ENCODE assay signal across 25 cellular contexts in the genomic region with DNA sequence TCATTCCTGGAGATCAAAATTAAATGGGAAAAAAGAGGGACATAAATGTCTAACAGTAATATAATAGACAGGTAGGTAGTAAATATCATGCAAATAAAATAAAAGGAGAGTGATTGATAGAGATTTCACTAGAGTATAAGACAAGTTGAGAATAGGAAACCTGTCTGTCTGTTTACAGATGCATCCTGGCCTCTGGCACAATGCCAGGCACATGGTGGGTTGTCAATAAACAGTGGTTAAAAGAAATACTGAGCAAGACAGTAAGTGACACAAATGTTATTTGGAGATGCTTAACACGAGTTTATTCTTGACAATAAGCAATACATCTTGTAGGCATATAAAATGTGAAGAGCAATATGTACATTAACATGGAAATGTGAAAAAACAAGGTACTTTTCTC. TPM values are rescaled to one million over a fixed set of nuclear protein-coding genes. Genes with fewer than 3 reads are reported as not detected.
DNase-seq lines count a peak whose midpoint lies in the region; ATAC-seq, FAIRE-seq and TF ChIP-seq lines count a peak whose summit lies in the region.
"Had no signal": no experiment of that assay in that cellular context is flagged by ENCODE, and none has a peak within 500 bp of the region (broad histone marks: within the 10 kb centered on the region; RNA-seq: fewer than 3 reads in every experiment).

No MANE protein-coding gene starts in this region.

- DNase-seq in NCI-H82 (lab: John Stamatoyannopoulos, UW) (peak; percentile 2), NCI-H82 treated with DMSO at 0.1 percent for 48 hours (lab: John Stamatoyannopoulos, UW; ENCODE audit: unreplicated experiment) (no peak), COLO668 (lab: John Stamatoyannopoulos, UW; ENCODE audit: unreplicated experiment) (peak; percentile 86), NCI-H345 treated with DMSO at 0.1 percent for 48 hours (lab: John Stamatoyannopoulos, UW; ENCODE audit: unreplicated experiment) (peak; percentile 56), HepG2 (ENCODE audit: low spot score) (no peak), HPDE6-E6E7 (ENCODE audit: extremely low spot score) (no peak)
- DNase-seq in CD4-positive, alpha-beta memory T cell: no peak
- DNase-seq: ACHN; activated naive CD8-positive, alpha-beta T cell treated with anti-CD3 and anti-CD28 coated beads for 36 hours; DND-41; effector CD4-positive, alpha-beta T cell; hypothalamus; islet precursor cell; naive B cell; NCI-H1092 treated with DMSO at 0.1 percent for 48 hours; stimulated activated CD4-positive, alpha-beta T cell treated with anti-CD3 and anti-CD28 coated beads, Interleukin-15, amount 100 ng/mL, for 24 hours; SW 1271 had no signal

- no peak overlapping the region for H3K9ac ChIP-seq in HepG2 (ENCODE audit: insufficient read depth, low read depth, low read length)

- BruUV-seq in HepG2 (replicated peaks; lab: Mats Ljungman, UMichigan): no TSS peak

- CTCF ChIA-PET in HepG2 (lab: Yijun Ruan, JAX; ENCODE audit: low intra/inter-chr PET ratio, low total read pairs): no interaction called here
- CTCF ChIA-PET in CD4-positive, alpha-beta memory T cell (lab: Charles Lee; ENCODE audit: partially characterized antibody): no interaction called here

- no peak for TF ChIP-seq RAD21 in HepG2 (CRISPR knock-in tag; IDR thresholded peaks at IDR 0.05)

- no peak for FAIRE-seq in HepG2 (lab: Jason Lieb, UNC)
- FAIRE-seq: H1 had no signal

- no peak overlapping the region for H3K4me2 ChIP-seq in HepG2 (ENCODE audit: low read depth, low read length)

- H3K27ac Mint-ChIP-seq in CD4-positive, alpha-beta memory T cell: peak overlapping the region in 3 of 7 donors; percentile 6 to 33 (median 14)
- H3K27ac Mint-ChIP-seq: activated naive CD8-positive, alpha-beta T cell treated with anti-CD3 and anti-CD28 coated beads for 36 hours had no signal

- no peak overlapping the region for H3K4me3 ChIP-seq in HepG2 (replicated peaks in 1 of 3; ENCODE audit: insufficient read depth in 1 of 3, low read depth in 2 of 3, low read length in 3 of 3)
- no peak overlapping the region for H3K4me3 ChIP-seq in CD4-positive, alpha-beta memory T cell (ENCODE audit: low read length in 2 of 2)
- H3K4me3 ChIP-seq: lung, right lobe of liver, vagina had no signal

- in situ Hi-C loops in HepG2 (cut with HindIII; ENCODE audit: extremely low pct_ligation_motif_present, low pct_unique_long_range_greater_than_20kb): no loop called here

- H3K9me3 Mint-ChIP-seq in CD4-positive, alpha-beta memory T cell: peaks cover 0 to 1% (median 0%) of the 10 kb centered on the region in 8 donors

- ATAC-seq in HepG2 (no peak), HG02623 (IDR thresholded peaks at IDR 0.05; ENCODE audit: unreplicated experiment) (no peak)
- ATAC-seq: activated CD4-positive, CD25-positive, alpha-beta regulatory T cell treated with anti-CD3 and anti-CD28 coated beads, Interleukin-2, amount 50 U/mL, for 24 hours; esophagus mucosa; right lobe of liver had no signal

- no peak for TF ChIP-seq POLR2A in HepG2 (IDR thresholded peaks at IDR 0.05; ENCODE audit: insufficient read depth in 1 of 2, low read depth in 2 of 2, low read length in 2 of 2)

- no peaks in the 10 kb centered on the region for H3K4me1 ChIP-seq in HepG2 (ENCODE audit: insufficient read depth, low read length)
- H3K4me1 ChIP-seq in CD4-positive, alpha-beta memory T cell (ENCODE audit: insufficient read depth, low read length): peaks cover 27% of the 10 kb centered on the region
- H3K4me1 ChIP-seq: right lobe of liver, vagina had no signal

- 82% methylated on average over 1 of the region's 1 CpG for WGBS in HepG2 (ENCODE audit: low lambda C conversion rate)

- TF ChIP-seq CTCF in HepG2 (CRISPR knock-in tag; IDR thresholded peaks at IDR 0.05): no peak

- H3K27me3 Mint-ChIP-seq in CD4-positive, alpha-beta memory T cell: no peaks in the 10 kb centered on the region
- H3K27me3 Mint-ChIP-seq: activated naive CD8-positive, alpha-beta T cell treated with anti-CD3 and anti-CD28 coated beads for 36 hours; naive B cell had no signal

- POLR2A ChIA-PET in HepG2 (lab: Yijun Ruan, JAX): no interaction called here
- POLR2A ChIA-PET in CD4-positive, alpha-beta memory T cell (lab: Charles Lee; ENCODE audit: partially characterized antibody): no interaction called here

- H3K9me3 ChIP-seq in HepG2 (ENCODE audit: low read length): no peaks in the 10 kb centered on the region
- H3K9me3 ChIP-seq in CD4-positive, alpha-beta memory T cell (ENCODE audit: control insufficient read depth in 1 of 2, low read length in 2 of 2): no peaks in the 10 kb centered on the region
- H3K9me3 ChIP-seq: right lobe of liver, vagina had no signal

- no peaks in the 10 kb centered on the region for H3K36me3 ChIP-seq in HepG2 (replicated peaks in 1 of 2; ENCODE audit: control insufficient read depth in 1 of 2, insufficient read depth in 2 of 2, low read length in 2 of 2)
- no peaks in the 10 kb centered on the region for H3K36me3 ChIP-seq in CD4-positive, alpha-beta memory T cell (ENCODE audit: insufficient read depth, low read length)
- H3K36me3 ChIP-seq: right lobe of liver, vagina had no signal

- TF ChIP-seq EP300 in HepG2 (IDR thresholded peaks at IDR 0.05; ENCODE audit: low read depth in 2 of 2, low read length in 2 of 2): no peak
- no peak for TF ChIP-seq EP300 in HepG2 (CRISPR knock-in tag; IDR thresholded peaks at IDR 0.05; ENCODE audit: borderline replicate concordance)

- H4K20me1 ChIP-seq in HepG2 (ENCODE audit: insufficient read depth, low read length): peaks cover 16% of the 10 kb centered on the region; the same call in 1 of the 2 replicates

- H3K27ac ChIP-seq in HepG2 (ENCODE audit: extremely low read length, insufficient read depth, low read length): no peak overlapping the region
- no peak overlapping the region for H3K27ac ChIP-seq in CD4-positive, alpha-beta memory T cell (ENCODE audit: low read depth, low read length)
- H3K27ac ChIP-seq: C4-2B, right lobe of liver, vagina had no signal

- peaks cover 30% of the 10 kb centered on the region for H3K79me2 ChIP-seq in HepG2 (ENCODE audit: insufficient read depth, low read length)

- peaks cover 28 to 76% (median 49%) of the 10 kb centered on the region in 4 donors for H3K4me1 Mint-ChIP-seq in CD4-positive, alpha-beta memory T cell

- no peak overlapping the region for H2AFZ ChIP-seq in HepG2 (ENCODE audit: low read length)

- no peaks in the 10 kb centered on the region; a peak in 1 of 5 replicates for H3K27me3 ChIP-seq in HepG2 (ENCODE audit: control insufficient read depth in 1 of 2, insufficient read depth in 2 of 2, low read length in 2 of 2)
- no peaks in the 10 kb centered on the region for H3K27me3 ChIP-seq in CD4-positive, alpha-beta memory T cell (ENCODE audit: insufficient read depth, low read length)
- H3K27me3 ChIP-seq: right lobe of liver, vagina had no signal

- intact Hi-C loops in HepG2 (cut with micrococcal nuclease; ENCODE audit: unreplicated experiment): no loop called here
- intact Hi-C loops in CD4-positive, alpha-beta memory T cell (cut with micrococcal nuclease): no loop called here

- H3K4me3 Mint-ChIP-seq in CD4-positive, alpha-beta memory T cell: peak overlapping the region in 1 of 8 donors; percentile 38
- H3K4me3 Mint-ChIP-seq: activated naive CD8-positive, alpha-beta T cell treated with anti-CD3 and anti-CD28 coated beads for 36 hours; naive B cell had no signal

- peaks cover 6 to 7% of the 10 kb centered on the region in 2 donors for H3K36me3 Mint-ChIP-seq in CD4-positive, alpha-beta memory T cell

TF ChIP-seq in HepG2, 621 proteins besides CTCF, POLR2A, EP300 and RAD21 (continues in another document):
- TF ChIP-seq RFXANK (CRISPR knock-in tag; IDR thresholded peaks at IDR 0.05): no peak
- TF ChIP-seq ZNF792 (CRISPR knock-in tag; IDR thresholded peaks at IDR 0.05): no peak

RNA-seq across cellular contexts. Expression of a gene that starts 33.3 kb away (rescaled TPM):
- total RNA-seq in HepG2 (2016; rRNA removed; fragmentation: Illumina TruSeq; extraction: Trizol): 10.7 and 32.6 TPM in 2 replicates
- total RNA-seq in HepG2 (2016; cell fraction: cytosol; rRNA removed; fragmentation: Illumina TruSeq; extraction: Trizol; ENCODE audit: low read depth): 16.4 and 17.4 TPM in 2 replicates
- total RNA-seq in HepG2 (2016; cell fraction: insoluble cytoplasmic fraction; rRNA removed; fragmentation: Illumina TruSeq; extraction: Trizol): 10.0 and 26.1 TPM in 2 replicates
- total RNA-seq in HepG2 (2016; cell fraction: membrane; rRNA removed; fragmentation: Illumina TruSeq; extraction: Trizol): 6.9 and 7.8 TPM in 2 replicates
- total RNA-seq in HepG2 (2016; cell fraction: nucleus; rRNA removed; fragmentation: Illumina TruSeq; extraction: Trizol): 29.8 and 31.8 TPM in 2 replicates
- polyA plus RNA-seq in HepG2 (2011; rRNA removed): 11.0 and 15.4 TPM in 2 replicates
- 3.2 and 5.3 TPM in 2 replicates for polyA plus RNA-seq in HepG2 (2011; cell fraction: cytosol; rRNA removed)
- polyA plus RNA-seq in HepG2 (2011; cell fraction: nucleus; rRNA removed): 20.3 and 24.2 TPM in 2 replicates
- polyA plus RNA-seq in HepG2 (2012): 10.5 and 12.5 TPM in 2 replicates
- 0.07 and 0.10 TPM in 2 replicates for polyA plus RNA-seq in HepG2 (2016; cell fraction: cytosol; fragmentation: Illumina TruSeq; extraction: Trizol; ENCODE audit: low read depth)
- polyA plus RNA-seq in HepG2 (2016; cell fraction: insoluble cytoplasmic fraction; fragmentation: Illumina TruSeq; extraction: Trizol; ENCODE audit: low read depth): 6.0 and 7.1 TPM in 2 replicates
- 0.34 and 0.49 TPM in 2 replicates for polyA plus RNA-seq in HepG2 (2016; cell fraction: membrane; fragmentation: Illumina TruSeq; extraction: Trizol; ENCODE audit: low read depth)
- 22.0 and 22.5 TPM in 2 replicates for polyA plus RNA-seq in HepG2 (2016; cell fraction: nucleus; fragmentation: Illumina TruSeq; extraction: Trizol; ENCODE audit: insufficient read depth, low read depth)
- polyA minus RNA-seq in HepG2 (2011; rRNA and poly(A)+ RNA removed; ENCODE audit: low replicate concordance): 49.0 and 56.1 TPM in 2 replicates
- 25.4 and 35.2 TPM in 2 replicates for polyA minus RNA-seq in HepG2 (2011; cell fraction: cytosol; rRNA and poly(A)+ RNA removed)
- 180 and 184 TPM in 2 replicates for polyA minus RNA-seq in HepG2 (2011; cell fraction: nucleus; rRNA and poly(A)+ RNA removed)
- total RNA-seq in CD4-positive, alpha-beta memory T cell: 10 to 100 TPM; 85.0 to 94.9 TPM
- polyA plus RNA-seq in CD4-positive, alpha-beta memory T cell: 10 to 100 TPM in 1 of 2 donors, 1 to 10 TPM in 1; 6.7 to 18.6 TPM

Comparison
In these comparisons a context has a peak if more than half of its experiments do, and no peak if none do; other contexts are left out.
1. DNase-seq: peak in NCI-H82 (single experiment), COLO668 (single experiment) and NCI-H345 treated with DMSO at 0.1 percent for 48 hours (single experiment); none in NCI-H82 treated with DMSO at 0.1 percent for 48 hours (single experiment), HepG2 (single experiment), HPDE6-E6E7 (single experiment) and CD4-positive, alpha-beta memory T cell (0 of 5).